21 cellular contexts compared by ENCODE assay signal in genomic region chr6:151629791-151630190, GRCh38.
"Had no signal": no experiment of that assay in that cellular context is flagged by ENCODE, and none has a peak within 500 bp of the region (broad histone marks: within the 10 kb centered on the region; RNA-seq: fewer than 3 reads in every experiment).

No MANE protein-coding gene starts in this region.

- H3K4me1 Mint-ChIP-seq: brain, natural killer cell had no signal

- H3K27me3 ChIP-seq: right atrium auricular region, suprapubic skin, upper lobe of right lung had no signal

- H3K4me1 ChIP-seq: right atrium auricular region, suprapubic skin, upper lobe of right lung had no signal

- H3K9me3 Mint-ChIP-seq: activated naive CD8-positive, alpha-beta T cell treated with anti-CD3 and anti-CD28 coated beads for 36 hours; activated T-helper 1 cell treated with anti-CD3 and anti-CD28 coated beads, Interleukin-12 subunit alpha, Interleukin-12 subunit beta, Interleukin-2, Interleukin-4 antibody, amounts not matched to agents 30 ng/mL and 10 ng/mL and 1 ng/mL, durations not matched to agents 14 hours and 24 hours and 36 hours; brain; natural killer cell had no signal

- DNase-seq: activated CD4-positive, alpha-beta T cell treated with anti-CD3 and anti-CD28 coated beads, Interleukin-2, amount 50 U/mL, for 1 hour; activated CD8-positive, alpha-beta memory T cell treated with anti-CD3 and anti-CD28 coated beads for 24 hours; activated naive CD8-positive, alpha-beta T cell treated with anti-CD3 and anti-CD28 coated beads for 36 hours; amygdala; cortex of kidney; effector memory CD4-positive, alpha-beta T cell; hippocampal formation; kidney; left ventricle myocardium superior; mesenchymal stem cell; natural killer cell; stimulated activated CD4-positive, alpha-beta T cell treated with anti-CD3 and anti-CD28 coated beads, Interleukin-4, amount 100 ng/mL, for 4 hours; stimulated activated CD8-positive, alpha-beta memory T cell treated with anti-CD3 and anti-CD28 coated beads, Interleukin-4, amount 100 ng/mL, for 48 hours; stimulated activated naive CD8-positive, alpha-beta T cell treated with anti-CD3 and anti-CD28 coated beads, Interleukin-15, Interleukin-2, amounts not matched to agents 100 U/mL and 50 U/mL, for 24 hours; upper lobe of right lung had no signal

- H3K9me3 ChIP-seq: right atrium auricular region, suprapubic skin, upper lobe of right lung had no signal

- H3K4me3 ChIP-seq: right atrium auricular region, smooth muscle cell, suprapubic skin, upper lobe of right lung had no signal

- H3K27ac ChIP-seq: right atrium auricular region, suprapubic skin, upper lobe of right lung had no signal

- H3K4me3 Mint-ChIP-seq: activated naive CD8-positive, alpha-beta T cell treated with anti-CD3 and anti-CD28 coated beads for 36 hours; activated T-helper 1 cell treated with anti-CD3 and anti-CD28 coated beads, Interleukin-12 subunit alpha, Interleukin-12 subunit beta, Interleukin-2, Interleukin-4 antibody, amounts not matched to agents 30 ng/mL and 10 ng/mL and 1 ng/mL, durations not matched to agents 14 hours and 24 hours and 36 hours; brain; natural killer cell had no signal

- H3K27ac Mint-ChIP-seq: activated naive CD8-positive, alpha-beta T cell treated with anti-CD3 and anti-CD28 coated beads for 36 hours; activated T-helper 1 cell treated with anti-CD3 and anti-CD28 coated beads, Interleukin-12 subunit alpha, Interleukin-12 subunit beta, Interleukin-2, Interleukin-4 antibody, amounts not matched to agents 30 ng/mL and 10 ng/mL and 1 ng/mL, durations not matched to agents 14 hours and 24 hours and 36 hours; brain; natural killer cell had no signal

- H3K36me3 Mint-ChIP-seq: activated naive CD8-positive, alpha-beta T cell treated with anti-CD3 and anti-CD28 coated beads for 36 hours; brain; natural killer cell had no signal

- ATAC-seq: activated CD4-positive, CD25-positive, alpha-beta regulatory T cell treated with anti-CD3 and anti-CD28 coated beads, Interleukin-2, amount 50 U/mL, for 24 hours; left ventricle myocardium superior; natural killer cell; stimulated activated naive CD8-positive, alpha-beta T cell treated with anti-CD3 and anti-CD28 coated beads, Interleukin-15, Interleukin-2, amounts not matched to agents 100 U/mL and 50 U/mL, for 24 hours; upper lobe of right lung had no signal

- H3K4me2 ChIP-seq: smooth muscle cell had no signal

- H3K36me3 ChIP-seq: right atrium auricular region, suprapubic skin, upper lobe of right lung had no signal
